9 cellular contexts compared by ENCODE assay signal in the genomic region with DNA sequence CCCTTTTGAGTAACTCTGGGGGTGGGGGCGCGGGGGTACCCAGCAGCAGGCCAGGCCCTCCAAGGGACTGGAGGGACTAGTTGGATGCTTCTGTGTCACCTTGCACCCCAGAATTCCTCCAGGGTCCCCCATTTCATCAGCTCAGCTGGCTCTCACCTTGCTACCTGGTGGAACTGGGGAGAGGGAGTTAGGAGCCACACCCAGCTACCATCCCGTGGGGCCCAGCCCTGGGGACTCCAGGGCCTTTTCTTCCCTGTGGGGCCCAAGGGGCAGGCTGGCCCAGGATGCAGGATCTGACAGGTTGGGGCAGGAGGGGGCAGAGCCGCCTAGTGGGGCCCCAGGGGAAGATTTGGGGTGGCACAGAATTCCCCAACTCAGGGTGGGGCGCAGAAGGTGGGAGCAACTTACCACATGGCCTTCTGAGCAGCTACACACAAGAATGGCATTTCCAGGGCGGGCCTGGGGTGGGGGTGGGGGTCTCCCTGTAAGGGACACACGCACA. TPM values are rescaled to one million over a fixed set of nuclear protein-coding genes. Genes with fewer than 3 reads are reported as not detected.
DNase-seq lines count a peak whose midpoint lies in the region; ATAC-seq and TF ChIP-seq lines count a peak whose summit lies in the region.
"Had no signal": no experiment of that assay in that cellular context is flagged by ENCODE, and none has a peak within 500 bp of the region (broad histone marks: within the 10 kb centered on the region; RNA-seq: fewer than 3 reads in every experiment).

No MANE protein-coding gene starts in this region.

- H3K9ac ChIP-seq in mucosa of rectum (ENCODE audit: low read depth in 1 of 2, low read length in 2 of 2), result peak overlapping the region; percentile 24 to 96

- no peak for TF ChIP-seq EP300 in upper lobe of left lung (IDR thresholded peaks at IDR 0.05)

- H3K27me3 Mint-ChIP-seq in activated naive CD4-positive, alpha-beta T cell treated with anti-CD3 and anti-CD28 coated beads for 36 hours (ENCODE audit: low read depth), result no peaks in the 10 kb centered on the region
- peaks cover 3% of the 10 kb centered on the region for H3K27me3 Mint-ChIP-seq in brain

- no peak overlapping the region for H3K4me3 ChIP-seq in mucosa of rectum (ENCODE audit: low read length in 2 of 2)
- H3K4me3 ChIP-seq in upper lobe of left lung, result no peak overlapping the region
- no peak overlapping the region; the same call in 1 of the 2 replicates for H3K4me3 ChIP-seq in HAP-1

- ATAC-seq in activated naive CD4-positive, alpha-beta T cell treated with anti-CD3 and anti-CD28 coated beads, Interleukin-2, amount 50 U/mL, for 72 hours, result no peak
- ATAC-seq in upper lobe of left lung (ENCODE audit: low FRiP score in 2 of 2) (no peak), HG02884 (IDR thresholded peaks at IDR 0.05; ENCODE audit: unreplicated experiment) (no peak)

- 74 to 86% methylated on average over 5 of the region's 7 CpGs for WGBS in upper lobe of left lung, 2 donors

- H3K4me1 Mint-ChIP-seq in activated naive CD4-positive, alpha-beta T cell treated with anti-CD3 and anti-CD28 coated beads for 36 hours (ENCODE audit: low read depth), result peaks cover 45% of the 10 kb centered on the region
- H3K4me1 Mint-ChIP-seq in brain, result peaks cover 71% of the 10 kb centered on the region

- H3K27ac ChIP-seq in mucosa of rectum (ENCODE audit: low read depth in 2 of 2, low read length in 2 of 2) (peak overlapping the region; percentile 97 to 100), upper lobe of left lung (peak overlapping the region; percentile 99 to 100 (median 100))
- H3K27ac ChIP-seq: VCaP had no signal

- in situ Hi-C loops in HAP-1 (cut with MboI; ENCODE audit: low sequenced_read_pairs), result no loop called here

- H3K27ac Mint-ChIP-seq in activated naive CD4-positive, alpha-beta T cell treated with anti-CD3 and anti-CD28 coated beads for 36 hours, result peak overlapping the region; percentile 75
- H3K27ac Mint-ChIP-seq in activated naive CD4-positive, alpha-beta T cell treated with anti-CD3 and anti-CD28 coated beads, Interleukin-2, amount 50 U/mL, for 72 hours, result peak overlapping the region in 1 of 2 donors; percentile 98
- peak overlapping the region in 4 of 5 experiments; percentile 90 to 99 (median 94) for H3K27ac Mint-ChIP-seq in brain

- peaks cover 21% of the 10 kb centered on the region for H3K36me3 Mint-ChIP-seq in activated naive CD4-positive, alpha-beta T cell treated with anti-CD3 and anti-CD28 coated beads for 36 hours (ENCODE audit: low read depth)
- H3K36me3 Mint-ChIP-seq in activated naive CD4-positive, alpha-beta T cell treated with anti-CD3 and anti-CD28 coated beads, Interleukin-2, amount 50 U/mL, for 72 hours, result peaks cover 12 to 24% of the 10 kb centered on the region in 2 donors
- no peaks in the 10 kb centered on the region for H3K36me3 Mint-ChIP-seq in brain

- H3K4me3 Mint-ChIP-seq in activated naive CD4-positive, alpha-beta T cell treated with anti-CD3 and anti-CD28 coated beads for 36 hours, result peak overlapping the region; percentile 86
- peak overlapping the region in 4 of 5 experiments; percentile 84 to 90 (median 87) for H3K4me3 Mint-ChIP-seq in brain

- CTCF ChIA-PET in activated naive CD4-positive, alpha-beta T cell treated with anti-CD3 and anti-CD28 coated beads for 36 hours (lab: Charles Lee), result no interaction called here

- H3K4me1 ChIP-seq in mucosa of rectum (ENCODE audit: control insufficient read depth in 2 of 2, insufficient read depth in 2 of 2, low read length in 2 of 2) (peaks cover 51 to 69% of the 10 kb centered on the region in 2 donors), upper lobe of left lung (peaks cover 52 to 79% (median 61%) of the 10 kb centered on the region in 4 donors), HAP-1 (peaks cover 37% of the 10 kb centered on the region)

- H3K9me3 ChIP-seq in mucosa of rectum (ENCODE audit: control insufficient read depth in 2 of 2, low read length in 2 of 2) (no peaks in the 10 kb centered on the region), upper lobe of left lung (no peaks in the 10 kb centered on the region), HAP-1 (no peaks in the 10 kb centered on the region)

- intact Hi-C loops in activated naive CD4-positive, alpha-beta T cell treated with anti-CD3 and anti-CD28 coated beads for 36 hours (cut with micrococcal nuclease), result loop anchor here (10.0 kb wide), 1 partner anchor 1059 kb away; no protein-coding TSS in a partner anchor

- DNase-seq in activated naive CD4-positive, alpha-beta T cell treated with anti-CD3 and anti-CD28 coated beads for 36 hours, result no peak
- no peak for DNase-seq in activated naive CD4-positive, alpha-beta T cell treated with anti-CD3 and anti-CD28 coated beads, Interleukin-2, amount 50 U/mL, for 72 hours (ENCODE audit: low spot score in 2 of 2)
- DNase-seq in upper lobe of left lung (no peak), HAP-1 (ENCODE audit: low spot score in 2 of 2) (no peak), DMS153 (lab: John Stamatoyannopoulos, UW) (no peak)

- TF ChIP-seq CTCF in brain (conservative IDR thresholded peaks at IDR 0.05) (no peak), upper lobe of left lung (IDR thresholded peaks at IDR 0.05) (no peak)

- H3K27me3 ChIP-seq in mucosa of rectum (ENCODE audit: control insufficient read depth in 2 of 2, insufficient read depth in 2 of 2, low read length in 2 of 2), result no peaks in the 10 kb centered on the region
- no peaks in the 10 kb centered on the region for H3K27me3 ChIP-seq in upper lobe of left lung
- no peaks in the 10 kb centered on the region for H3K27me3 ChIP-seq in HAP-1 (ENCODE audit: low read depth)

- H3K9me3 Mint-ChIP-seq in activated naive CD4-positive, alpha-beta T cell treated with anti-CD3 and anti-CD28 coated beads for 36 hours, result no peaks in the 10 kb centered on the region
- H3K9me3 Mint-ChIP-seq in activated naive CD4-positive, alpha-beta T cell treated with anti-CD3 and anti-CD28 coated beads, Interleukin-2, amount 50 U/mL, for 72 hours, result no peaks in the 10 kb centered on the region
- peaks cover 0 to 6% (median 0%) of the 10 kb centered on the region in 5 experiments for H3K9me3 Mint-ChIP-seq in brain

- no peak for TF ChIP-seq POLR2A in upper lobe of left lung (IDR thresholded peaks at IDR 0.05)

- H3K36me3 ChIP-seq in mucosa of rectum (ENCODE audit: control insufficient read depth in 2 of 2, insufficient read depth in 2 of 2, low read length in 2 of 2) (no peaks in the 10 kb centered on the region), upper lobe of left lung (no peaks in the 10 kb centered on the region), HAP-1 (replicated peaks) (no peaks in the 10 kb centered on the region; the same call in 1 of the 2 replicates)

RNA-seq across cellular contexts. Expression of gene NANOS3, which starts 32.8 kb away (rescaled TPM):
- total RNA-seq in activated naive CD4-positive, alpha-beta T cell treated with anti-CD3 and anti-CD28 coated beads for 36 hours, result under 1 TPM; 0.55 to 0.74 TPM
- total RNA-seq in activated naive CD4-positive, alpha-beta T cell treated with anti-CD3 and anti-CD28 coated beads, Interleukin-2, amount 50 U/mL, for 72 hours, result under 1 TPM; 0.88 to 0.98 TPM
- 14.6 TPM for polyA plus RNA-seq in brain (ENCODE audit: insufficient read depth, low read depth, low replicate concordance)
- 1 to 10 TPM in 2 of 6 donors, not detected in 4; 1.3 to 5.2 TPM for total RNA-seq in upper lobe of left lung

RNA-seq across cellular contexts. Expression of gene ZSWIM4, which starts 48.9 kb away (rescaled TPM):
- total RNA-seq in activated naive CD4-positive, alpha-beta T cell treated with anti-CD3 and anti-CD28 coated beads for 36 hours, result 1 to 10 TPM; 6.7 to 7.1 TPM
- 1 to 10 TPM; 6.3 to 8.8 TPM for total RNA-seq in activated naive CD4-positive, alpha-beta T cell treated with anti-CD3 and anti-CD28 coated beads, Interleukin-2, amount 50 U/mL, for 72 hours
- polyA plus RNA-seq in brain (ENCODE audit: insufficient read depth, low read depth, low replicate concordance), result 19.4 TPM
- total RNA-seq in upper lobe of left lung, result 10 to 100 TPM in 4 of 6 donors, 1 to 10 TPM in 2; 7.3 to 22.6 (median 10.1) TPM
